Comparison of ENCODE assay signal across 9 cellular contexts in the genomic region with DNA sequence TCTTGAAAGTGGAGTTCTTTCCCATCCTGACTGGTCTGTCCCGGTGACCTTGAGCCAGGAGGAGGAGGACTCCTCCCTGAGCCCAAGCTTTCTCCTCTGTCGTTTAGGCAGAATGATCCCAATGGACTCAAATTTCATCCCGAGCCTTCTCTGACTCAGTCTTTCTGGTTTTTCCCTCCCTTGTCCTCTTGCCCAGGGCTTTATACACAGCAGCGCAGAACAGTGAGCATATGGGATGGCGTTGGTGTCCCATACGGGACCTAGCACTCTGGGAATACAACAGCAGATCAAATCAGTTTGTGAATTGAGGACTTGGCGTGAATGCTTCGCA. TPM values are rescaled to one million over a fixed set of nuclear protein-coding genes. Genes with fewer than 3 reads are reported as not detected.
DNase-seq lines count a peak whose midpoint lies in the region; ATAC-seq and TF ChIP-seq lines count a peak whose summit lies in the region.
"Had no signal": no experiment of that assay in that cellular context is flagged by ENCODE, and none has a peak within 500 bp of the region (broad histone marks: within the 10 kb centered on the region; RNA-seq: fewer than 3 reads in every experiment).

No MANE protein-coding gene starts in this region.

- H3K27ac ChIP-seq in left ventricle myocardium inferior (replicated peaks): peak overlapping the region; percentile 73
- H3K27ac ChIP-seq in body of pancreas: peak overlapping the region; percentile 45 to 73 (median 59)
- peak overlapping the region in 1 of 2 donors; percentile 69 for H3K27ac ChIP-seq in aorta (ENCODE audit: low read depth in 1 of 2, low read length in 2 of 2)
- H3K27ac ChIP-seq: KMS-11 had no signal

- H3K36me3 Mint-ChIP-seq in naive thymus-derived CD8-positive, alpha-beta T cell: peaks cover 0 to 6% (median 2%) of the 10 kb centered on the region in 3 donors

- H3K36me3 ChIP-seq in left ventricle myocardium inferior: no peaks in the 10 kb centered on the region
- no peaks in the 10 kb centered on the region for H3K36me3 ChIP-seq in body of pancreas (replicated peaks in 1 of 2; ENCODE audit: insufficient read depth in 1 of 2, low read depth in 2 of 2)
- no peaks in the 10 kb centered on the region for H3K36me3 ChIP-seq in aorta (ENCODE audit: control insufficient read depth in 1 of 2, insufficient read depth in 2 of 2, low read length in 1 of 2)

- H3K27me3 Mint-ChIP-seq in naive thymus-derived CD8-positive, alpha-beta T cell: no peaks in the 10 kb centered on the region

- H3K4me1 ChIP-seq in left ventricle myocardium inferior (peaks cover 24% of the 10 kb centered on the region), body of pancreas (peaks cover 35% of the 10 kb centered on the region), aorta (ENCODE audit: control insufficient read depth in 1 of 2, insufficient read depth in 2 of 2, low read length in 2 of 2) (no peaks in the 10 kb centered on the region)

- POLR2A ChIA-PET in naive thymus-derived CD8-positive, alpha-beta T cell (lab: Charles Lee): interaction anchor here (5.3 kb wide), 1 partner anchor 103 kb away, joined by 40 read pairs; no protein-coding TSS in a partner anchor

- H3K9me3 ChIP-seq in left ventricle myocardium inferior (replicated peaks): no peaks in the 10 kb centered on the region
- H3K9me3 ChIP-seq in body of pancreas: no peaks in the 10 kb centered on the region
- no peaks in the 10 kb centered on the region for H3K9me3 ChIP-seq in aorta (ENCODE audit: control insufficient read depth, low read length)

- H3K9me3 Mint-ChIP-seq in naive thymus-derived CD8-positive, alpha-beta T cell: no peaks in the 10 kb centered on the region

- 67 to 76% methylated on average over 8 of the region's 8 CpGs for WGBS in body of pancreas, 2 donors
- WGBS in aorta, 2 donors: 46 to 47% methylated on average over 8 of the region's 8 CpGs

- TF ChIP-seq POLR2A in body of pancreas (IDR thresholded peaks at IDR 0.05): no peak

- H3K4me3 Mint-ChIP-seq in naive thymus-derived CD8-positive, alpha-beta T cell: peak overlapping the region; percentile 51 to 91 (median 80)

- TF ChIP-seq CTCF in left ventricle myocardium inferior (IDR thresholded peaks at IDR 0.05; ENCODE audit: borderline replicate concordance) (no peak), body of pancreas (IDR thresholded peaks at IDR 0.05) (no peak), GM20000 (IDR thresholded peaks at IDR 0.05; ENCODE audit: extremely low read depth, missing control alignments) (no peak)

- intact Hi-C loops in left ventricle myocardium inferior (cut with micrococcal nuclease) (no loop called here), cardiac septum (cut with DNase I) (no loop called here), body of pancreas (cut with DNase I) (no loop called here), aorta (cut with DNase I) (loop anchor here in 1 of 2 donors (5.0 to 10.0 kb wide), 2 partner anchors 103 to 199 kb away; no protein-coding TSS in a partner anchor)

- peaks cover 72% of the 10 kb centered on the region for H3K27me3 ChIP-seq in left ventricle myocardium inferior (ENCODE audit: low read depth)
- no peaks in the 10 kb centered on the region for H3K27me3 ChIP-seq in body of pancreas
- H3K27me3 ChIP-seq in aorta (ENCODE audit: control insufficient read depth in 1 of 2, insufficient read depth in 2 of 2, low read length in 1 of 2): no peaks in the 10 kb centered on the region

- ATAC-seq in body of pancreas (no peak), aorta (ENCODE audit: low FRiP score) (peak; percentile 40)
- no peak for ATAC-seq in naive thymus-derived CD8-positive, alpha-beta T cell

- DNase-seq in left ventricle myocardium inferior: no peak
- DNase-seq in cardiac septum (ENCODE audit: low spot score): no peak
- DNase-seq in body of pancreas: no peak
- DNase-seq in naive thymus-derived CD8-positive, alpha-beta T cell: no peak
- no peak for DNase-seq in aorta
- no peak for DNase-seq in GOT3 (lab: John Stamatoyannopoulos, UW)
- no peak for DNase-seq in NCI-H2196 (lab: John Stamatoyannopoulos, UW; ENCODE audit: unreplicated experiment)
- no peak for DNase-seq in GM20000 (ENCODE audit: low spot score)

- H3K4me1 Mint-ChIP-seq in naive thymus-derived CD8-positive, alpha-beta T cell: peaks cover 30 to 74% (median 58%) of the 10 kb centered on the region in 4 donors

- H3K27ac Mint-ChIP-seq in naive thymus-derived CD8-positive, alpha-beta T cell: peak overlapping the region; percentile 54 to 94 (median 82)

- H3K4me3 ChIP-seq in left ventricle myocardium inferior (no peak overlapping the region), body of pancreas (no peak overlapping the region), aorta (ENCODE audit: low read length in 2 of 2) (no peak overlapping the region)

RNA-seq across cellular contexts. Expression of gene XYLT1, which starts 0.9 kb away (rescaled TPM):
- 1.4 TPM for total RNA-seq in left ventricle myocardium inferior
- 2.9 TPM for total RNA-seq in cardiac septum
- 10 to 100 TPM in 1 of 2 donors, 1 to 10 TPM in 1; 6.0 to 15.2 TPM for total RNA-seq in body of pancreas
- 10 to 100 TPM; 49.6 to 50.7 TPM for total RNA-seq in naive thymus-derived CD8-positive, alpha-beta T cell
- 1 to 10 TPM in 1 of 3 donors, under 1 TPM in 2; 0.44 to 1.4 (median 0.73) TPM for polyA plus RNA-seq in naive thymus-derived CD8-positive, alpha-beta T cell
- total RNA-seq in aorta: 10 to 100 TPM; 15.0 to 15.9 TPM
- polyA plus RNA-seq in aorta: 1 to 10 TPM; 1.3 to 2.2 TPM
